In genomic region chr10:49610735-49611165, GRCh38 we compare ENCODE assay signal across 18 cellular contexts. TPM values are rescaled to one million over a fixed set of nuclear protein-coding genes. Genes with fewer than 3 reads are reported as not detected.
DNase-seq lines count a peak whose midpoint lies in the region; ATAC-seq and TF ChIP-seq lines count a peak whose summit lies in the region.
"Had no signal": no experiment of that assay in that cellular context is flagged by ENCODE, and none has a peak within 500 bp of the region (broad histone marks: within the 10 kb centered on the region; RNA-seq: fewer than 3 reads in every experiment).

No MANE protein-coding gene starts in this region.

- H3K4me3 ChIP-seq in mammary epithelial cell (replicated peaks in 1 of 3; ENCODE audit: insufficient read depth in 1 of 3, low read depth in 2 of 3, low read length in 3 of 3) (peak overlapping the region in 1 of 3 experiments; percentile 7), mucosa of descending colon (no peak overlapping the region)

- BruUV-seq in mammary epithelial cell (replicated peaks; lab: Mats Ljungman, UMichigan) (no TSS peak), MCF 10A (replicated peaks; lab: Mats Ljungman, UMichigan) (no TSS peak)

- no peaks in the 10 kb centered on the region for H3K9me3 Mint-ChIP-seq in MCF 10A (ENCODE audit: unreplicated experiment)
- peaks cover 0 to 15% (median 3%) of the 10 kb centered on the region in 5 experiments for H3K9me3 Mint-ChIP-seq in brain
- H3K9me3 Mint-ChIP-seq in nephron = peaks cover 3% of the 10 kb centered on the region
- H3K9me3 Mint-ChIP-seq in type B pancreatic cell = no peaks in the 10 kb centered on the region
- H3K9me3 Mint-ChIP-seq: activated naive CD8-positive, alpha-beta T cell treated with anti-CD3 and anti-CD28 coated beads, Interleukin-2, amount 50 U/mL, for 24 hours had no signal

- no peaks in the 10 kb centered on the region for H3K9me3 ChIP-seq in mammary epithelial cell (replicated peaks; ENCODE audit: insufficient read depth, low read length)
- no peaks in the 10 kb centered on the region for H3K9me3 ChIP-seq in mucosa of descending colon
- H3K9me3 ChIP-seq: gastrocnemius medialis had no signal

- CTCF ChIA-PET in mammary epithelial cell (lab: Charles Lee; ENCODE audit: low non-redundant PET) = no interaction called here
- CTCF ChIA-PET in MCF 10A (lab: Yijun Ruan, JAX) = no interaction called here

- WGBS in mammary epithelial cell (ENCODE audit: low coverage, missing lambda C conversion rate) = 9% methylated on average over 25 of the region's 40 CpGs

- intact Hi-C loops in mammary epithelial cell (cut with micrococcal nuclease) = no loop called here
- intact Hi-C loops in MCF 10A (cut with micrococcal nuclease) = no loop called here
- intact Hi-C loops in mucosa of descending colon (cut with DNase I, micrococcal nuclease) = no loop called here

- no peak for ATAC-seq in mucosa of descending colon
- ATAC-seq: activated naive CD8-positive, alpha-beta T cell treated with anti-CD3 and anti-CD28 coated beads, Interleukin-2, amount 50 U/mL, for 24 hours; gastrocnemius medialis; Panc1 had no signal

- no peaks in the 10 kb centered on the region for H3K79me2 ChIP-seq in mammary epithelial cell (ENCODE audit: insufficient read depth, low read length)

- H3K36me3 ChIP-seq in mammary epithelial cell (ENCODE audit: insufficient read depth, low read length) (no peaks in the 10 kb centered on the region), mucosa of descending colon (ENCODE audit: low read depth) (no peaks in the 10 kb centered on the region)
- H3K36me3 ChIP-seq: gastrocnemius medialis had no signal

- peaks cover 68% of the 10 kb centered on the region for H3K27me3 ChIP-seq in mammary epithelial cell (ENCODE audit: insufficient read depth, low read length)

- in situ Hi-C loops in mammary epithelial cell (cut with MboI; ENCODE audit: low sequenced_read_pairs in 2 of 2) = no loop called here

- H3K4me1 Mint-ChIP-seq in MCF 10A (ENCODE audit: insufficient read depth, unreplicated experiment) = peaks cover 16% of the 10 kb centered on the region
- H3K4me1 Mint-ChIP-seq in brain = peaks cover 58% of the 10 kb centered on the region
- peaks cover 32% of the 10 kb centered on the region for H3K4me1 Mint-ChIP-seq in nephron
- peaks cover 14% of the 10 kb centered on the region for H3K4me1 Mint-ChIP-seq in type B pancreatic cell (ENCODE audit: unreplicated experiment)
- H3K4me1 Mint-ChIP-seq: activated naive CD8-positive, alpha-beta T cell treated with anti-CD3 and anti-CD28 coated beads, Interleukin-2, amount 50 U/mL, for 24 hours had no signal

- no peak overlapping the region for H3K9ac ChIP-seq in mammary epithelial cell (ENCODE audit: insufficient read depth, low read length)

- POLR2A ChIA-PET in MCF 10A (lab: Yijun Ruan, JAX) = no interaction called here

- H3K4me3 Mint-ChIP-seq in MCF 10A (ENCODE audit: unreplicated experiment) (no peak overlapping the region), brain (peak overlapping the region; percentile 56 to 87 (median 79)), nephron (peak overlapping the region; percentile 53 to 71 (median 54)), type B pancreatic cell (peak overlapping the region; percentile 61)
- H3K4me3 Mint-ChIP-seq: activated naive CD8-positive, alpha-beta T cell treated with anti-CD3 and anti-CD28 coated beads, Interleukin-2, amount 50 U/mL, for 24 hours; activated T-cell treated with anti-CD3 and anti-CD28 coated beads, Interleukin-2, amount 50 U/mL, for 24 hours had no signal

- DNase-seq in mammary epithelial cell = no peak
- no peak for DNase-seq in MCF 10A (ENCODE audit: unreplicated experiment)
- DNase-seq in type B pancreatic cell (ENCODE audit: extremely low spot score, unreplicated experiment) = no peak
- no peak for DNase-seq in GM19240 (ENCODE audit: insufficient read length, low spot score)
- DNase-seq in mucosa of descending colon = no peak
- no peak for DNase-seq in activated CD8-positive, alpha-beta memory T cell treated with anti-CD3 and anti-CD28 coated beads, Interleukin-2, amount 50 U/mL, for 48 hours
- DNase-seq: activated naive CD8-positive, alpha-beta T cell treated with anti-CD3 and anti-CD28 coated beads, Interleukin-2, amount 50 U/mL, for 24 hours; activated T-cell treated with anti-CD3 and anti-CD28 coated beads, Interleukin-2, amount 50 U/mL, for 24 hours; gastrocnemius medialis; Kasumi-1; kidney glomerular epithelial cell; NCI-H1436; NCI-H524 treated with DMSO at 0.1 percent for 48 hours; stimulated activated naive CD4-positive, alpha-beta T cell treated with Interleukin-2 at 50 U/mL for 16 hours; T-helper 1 cell had no signal

- H2AFZ ChIP-seq in mammary epithelial cell (ENCODE audit: low read depth, low read length) = no peak overlapping the region

- H3K4me2 ChIP-seq in mammary epithelial cell (ENCODE audit: insufficient read depth, low read depth, low read length) = peak overlapping the region; percentile 67

- H3K27ac Mint-ChIP-seq in MCF 10A (ENCODE audit: low read depth, unreplicated experiment) (no peak overlapping the region), brain (no peak overlapping the region), nephron (no peak overlapping the region), type B pancreatic cell (no peak overlapping the region)
- H3K27ac Mint-ChIP-seq: activated naive CD8-positive, alpha-beta T cell treated with anti-CD3 and anti-CD28 coated beads, Interleukin-2, amount 50 U/mL, for 24 hours had no signal

- H3K4me1 ChIP-seq in mammary epithelial cell (ENCODE audit: insufficient read depth, low read length) (peaks cover 13% of the 10 kb centered on the region), mucosa of descending colon (ENCODE audit: low read depth) (peaks cover 2% of the 10 kb centered on the region)
- H3K4me1 ChIP-seq: gastrocnemius medialis had no signal

- H4K20me1 ChIP-seq in mammary epithelial cell (ENCODE audit: insufficient read depth, low read length) = peaks cover 9% of the 10 kb centered on the region

- dilution Hi-C loops in mammary epithelial cell (cut with HindIII; ENCODE audit: low sequenced_read_pairs) = no loop called here

- no peak overlapping the region for H3K27ac ChIP-seq in mammary epithelial cell (ENCODE audit: insufficient read depth, low read depth, low read length)
- H3K27ac ChIP-seq: gastrocnemius medialis had no signal

- H3K27me3 Mint-ChIP-seq in MCF 10A (ENCODE audit: insufficient read depth, unreplicated experiment) = peaks cover 65% of the 10 kb centered on the region
- peaks cover 98% of the 10 kb centered on the region for H3K27me3 Mint-ChIP-seq in brain
- peaks cover 100% of the 10 kb centered on the region for H3K27me3 Mint-ChIP-seq in nephron (ENCODE audit: low read depth)
- H3K27me3 Mint-ChIP-seq in type B pancreatic cell = peaks cover 86% of the 10 kb centered on the region

- TF ChIP-seq CTCF in mammary epithelial cell (conservative IDR thresholded peaks at IDR 0.05 in 1 of 2, IDR thresholded peaks at IDR 0.05 in 1 of 2; ENCODE audit: extremely low read depth in 1 of 2, insufficient read depth in 1 of 2, low read depth in 1 of 2, low read length in 2 of 2) (no peak), MCF 10A (IDR thresholded peaks at IDR 0.05; ENCODE audit: unreplicated experiment) (no peak), brain (conservative IDR thresholded peaks at IDR 0.05) (no peak), nephron (IDR thresholded peaks at IDR 0.05; ENCODE audit: unreplicated experiment in 3 of 3) (no peak), type B pancreatic cell (conservative IDR thresholded peaks at IDR 0.05) (no peak), mucosa of descending colon (IDR thresholded peaks at IDR 0.05) (no peak)

- H3K36me3 Mint-ChIP-seq in MCF 10A (ENCODE audit: insufficient read depth, unreplicated experiment) = no peaks in the 10 kb centered on the region
- H3K36me3 Mint-ChIP-seq in brain = no peaks in the 10 kb centered on the region
- no peaks in the 10 kb centered on the region for H3K36me3 Mint-ChIP-seq in nephron (ENCODE audit: low read depth)
- H3K36me3 Mint-ChIP-seq in type B pancreatic cell = peaks cover 7% of the 10 kb centered on the region

RNA-seq across cellular contexts. Expression of gene SLC18A3, which starts 0.6 kb away (rescaled TPM):
- not detected for total RNA-seq in mammary epithelial cell
- not detected for polyA plus RNA-seq in mammary epithelial cell
- not detected for polyA minus RNA-seq in mammary epithelial cell
- total RNA-seq in MCF 10A (2022) = not detected in 2 replicates
- 1.2 TPM for polyA plus RNA-seq in brain (ENCODE audit: insufficient read depth, low read depth, low replicate concordance)
- 1.6 and 6.2 TPM in 2 replicates for total RNA-seq in type B pancreatic cell (ENCODE audit: low replicate concordance)
- total RNA-seq in mucosa of descending colon = 1 to 10 TPM in 1 of 3 donors, not detected in 2; 1.6 TPM
- total RNA-seq: gastrocnemius medialis had no signal

RNA-seq across cellular contexts. Expression of gene CHAT, which starts 3.1 kb away (rescaled TPM):
- not detected for total RNA-seq in mammary epithelial cell
- polyA plus RNA-seq in mammary epithelial cell = not detected
- polyA minus RNA-seq in mammary epithelial cell = not detected
- total RNA-seq in MCF 10A (2022) = not detected in 2 replicates
- polyA plus RNA-seq in brain (ENCODE audit: insufficient read depth, low read depth, low replicate concordance) = not detected
- 0.34 and 0.62 TPM in 2 replicates for total RNA-seq in type B pancreatic cell (ENCODE audit: low replicate concordance)
- 1 to 10 TPM in 1 of 3 donors, under 1 TPM in 2; 0.61 to 1.6 (median 0.84) TPM for total RNA-seq in mucosa of descending colon
- total RNA-seq: gastrocnemius medialis had no signal
